ENCODE assay signal across 29 cellular contexts in genomic region chr5:68339921-68340321, GRCh38.
DNase-seq lines count a peak whose midpoint lies in the region; ATAC-seq, FAIRE-seq and TF ChIP-seq lines count a peak whose summit lies in the region.
"Had no signal": no experiment of that assay in that cellular context is flagged by ENCODE, and none has a peak within 500 bp of the region (broad histone marks: within the 10 kb centered on the region; RNA-seq: fewer than 3 reads in every experiment).

No MANE protein-coding gene starts in this region.

- no peak overlapping the region for H4K8ac ChIP-seq in mesenchymal stem cell (ENCODE audit: low read length)
- no peak overlapping the region for H4K8ac ChIP-seq in neuronal stem cell (ENCODE audit: low read depth, low read length)

- H3K23ac ChIP-seq in mesenchymal stem cell (ENCODE audit: low read length in 2 of 2) (no peak overlapping the region), neuronal stem cell (ENCODE audit: low read depth, low read length, poor library complexity) (no peak overlapping the region)

- H3K4me3 ChIP-seq in brain microvascular endothelial cell (ENCODE audit: low read depth, low read length), result no peak overlapping the region
- no peak overlapping the region for H3K4me3 ChIP-seq in mesenchymal stem cell (ENCODE audit: insufficient read depth in 1 of 2, low read depth in 1 of 2, low read length in 2 of 2)
- H3K4me3 ChIP-seq in left lung, result no peak overlapping the region
- no peak overlapping the region for H3K4me3 ChIP-seq in neuronal stem cell (ENCODE audit: low read length in 2 of 2)
- H3K4me3 ChIP-seq: adrenal gland, Peyer's patch, psoas muscle, suprapubic skin had no signal

- H3K4ac ChIP-seq in mesenchymal stem cell (ENCODE audit: low read depth in 1 of 2, low read length in 2 of 2), result no peak overlapping the region
- H3K4ac ChIP-seq in neuronal stem cell (ENCODE audit: low read length), result no peak overlapping the region

- H3K18ac ChIP-seq in mesenchymal stem cell (ENCODE audit: low read depth in 1 of 2, low read length in 2 of 2) (no peak overlapping the region), neuronal stem cell (ENCODE audit: low read length) (no peak overlapping the region)

- H3K9me3 Mint-ChIP-seq in HFFc6, result no peaks in the 10 kb centered on the region
- H3K9me3 Mint-ChIP-seq: activated CD4-positive, alpha-beta memory T cell treated with anti-CD3 and anti-CD28 coated beads, Interleukin-2, amount 10 ng/mL, durations not matched to agents 7 days and 5 days; CD8-positive, alpha-beta memory T cell; H9; naive B cell; stimulated activated naive B cell treated with anti-CD40 and anti-IgM and Interleukin-4, amounts not matched to agents 10 μg/mL and 1 μg/mL and 100 μg/mL, for 72 hours; T-helper 2 cell treated with Interferon-gamma antibody and Interleukin-4, amounts not matched to agents 5 μg/mL and 100 μg/mL, for 36 hours had no signal

- H3K4me1 Mint-ChIP-seq in HFFc6 (ENCODE audit: low read depth), result peaks cover 49% of the 10 kb centered on the region
- H3K4me1 Mint-ChIP-seq: naive B cell had no signal

- no peak overlapping the region for H3K27ac Mint-ChIP-seq in HFFc6
- H3K27ac Mint-ChIP-seq: activated CD4-positive, alpha-beta memory T cell treated with anti-CD3 and anti-CD28 coated beads, Interleukin-2, amount 10 ng/mL, durations not matched to agents 7 days and 5 days; H9; mesothelial cell of epicardium; naive B cell; stimulated activated naive B cell treated with anti-CD40 and anti-IgM and Interleukin-4, amounts not matched to agents 10 μg/mL and 1 μg/mL and 100 μg/mL, for 72 hours; T-helper 2 cell treated with Interferon-gamma antibody and Interleukin-4, amounts not matched to agents 5 μg/mL and 100 μg/mL, for 36 hours had no signal

- intact Hi-C loops in left lung (cut with DNase I), result no loop called here

- H3K27me3 Mint-ChIP-seq in HFFc6 (ENCODE audit: insufficient read depth), result peaks cover 3% of the 10 kb centered on the region
- H3K27me3 Mint-ChIP-seq: activated CD4-positive, alpha-beta memory T cell treated with anti-CD3 and anti-CD28 coated beads, Interleukin-2, amount 10 ng/mL, durations not matched to agents 7 days and 5 days had no signal

- in situ Hi-C loops in brain microvascular endothelial cell (cut with HindIII; ENCODE audit: low pct_ligation_motif_present, low sequenced_read_pairs), result no loop called here

- H3K9me3 ChIP-seq in mesenchymal stem cell (ENCODE audit: control insufficient read depth, low read length) (no peaks in the 10 kb centered on the region), left lung (no peaks in the 10 kb centered on the region), neuronal stem cell (replicated peaks in 1 of 2; ENCODE audit: control insufficient read depth in 2 of 2, insufficient read depth in 1 of 2, low read depth in 1 of 2, low read length in 2 of 2) (no peaks in the 10 kb centered on the region)
- H3K9me3 ChIP-seq: adrenal gland, Peyer's patch, psoas muscle, suprapubic skin had no signal

- DNase-seq in AG08395 (ENCODE audit: low spot score) (peak; percentile 28), HFFc6 (peak; percentile 35), brain microvascular endothelial cell (peak; percentile 44), mesenchymal stem cell (peak; percentile 37), left lung (no peak), D721Med (ENCODE audit: insufficient read length, low spot score) (no peak), neuronal stem cell (ENCODE audit: low spot score) (no peak)
- DNase-seq: activated CD4-positive, alpha-beta memory T cell treated with anti-CD3 and anti-CD28 coated beads, Interleukin-2, amount 10 ng/mL, durations not matched to agents 7 days and 5 days; activated CD8-positive, alpha-beta memory T cell treated with anti-CD3 and anti-CD28 coated beads, Interleukin-2, amount 50 U/mL, for 4 hours; activated naive CD4-positive, alpha-beta T cell treated with Interleukin-2 at 50 U/mL for 16 hours; adrenal gland; CD8-positive, alpha-beta memory T cell; effector CD4-positive, alpha-beta T cell; H9; islet precursor cell; naive B cell; NCI-H1694; NCI-H748 treated with DMSO at 0.1 percent for 48 hours; Peyer's patch; psoas muscle; stimulated activated naive B cell treated with anti-CD40 and anti-IgM and Interleukin-4, amounts not matched to agents 10 μg/mL and 1 μg/mL and 100 μg/mL, for 72 hours had no signal

- no peak overlapping the region for H2BK5ac ChIP-seq in mesenchymal stem cell (ENCODE audit: low read depth, low read length, poor library complexity, severe bottlenecking)
- H2BK5ac ChIP-seq in neuronal stem cell (ENCODE audit: low read length), result no peak overlapping the region

- ATAC-seq in HG03342 (IDR thresholded peaks at IDR 0.05; ENCODE audit: unreplicated experiment) (no peak), left lung (no peak)
- ATAC-seq: psoas muscle; stimulated activated naive B cell treated with anti-CD40 and anti-IgM and Interleukin-4, amounts not matched to agents 10 μg/mL and 1 μg/mL and 100 μg/mL, for 72 hours had no signal

- H3K79me1 ChIP-seq in mesenchymal stem cell (replicated peaks; ENCODE audit: low read length, poor library complexity, severe bottlenecking) (no peaks in the 10 kb centered on the region), neuronal stem cell (ENCODE audit: low read depth, low read length) (no peaks in the 10 kb centered on the region)

- WGBS in mesenchymal stem cell, result 45% methylated on average over 1 of the region's 1 CpG
- WGBS in neuronal stem cell (ENCODE audit: extremely low coverage in 2 of 2, insufficient read length in 2 of 2, insufficient replicate concordance in 1 of 2), 2 donors, result no CpG with 5 or more reads among the region's 1 CpG

- H3K36me3 ChIP-seq in brain microvascular endothelial cell (replicated peaks) (no peaks in the 10 kb centered on the region), mesenchymal stem cell (ENCODE audit: control insufficient read depth in 1 of 2, insufficient read depth in 2 of 2, low read depth in 1 of 2, low read length in 2 of 2) (no peaks in the 10 kb centered on the region), left lung (no peaks in the 10 kb centered on the region), neuronal stem cell (replicated peaks in 1 of 2; ENCODE audit: control insufficient read depth in 2 of 2, insufficient read depth in 2 of 2, low read length in 2 of 2) (no peaks in the 10 kb centered on the region)
- H3K36me3 ChIP-seq: adrenal gland, Peyer's patch, suprapubic skin had no signal

- H4K91ac ChIP-seq in mesenchymal stem cell (ENCODE audit: low read length) (no peak overlapping the region), neuronal stem cell (ENCODE audit: low read depth, low read length, poor library complexity) (no peak overlapping the region)

- H2BK15ac ChIP-seq in mesenchymal stem cell (ENCODE audit: low read depth, poor library complexity, severe bottlenecking) (no peak overlapping the region), neuronal stem cell (ENCODE audit: low read length) (no peak overlapping the region)

- H3K4me1 ChIP-seq in mesenchymal stem cell (ENCODE audit: control insufficient read depth, insufficient read depth, low read depth, low read length) (peaks cover 6% of the 10 kb centered on the region), left lung (peaks cover 4 to 9% of the 10 kb centered on the region in 2 donors), neuronal stem cell (ENCODE audit: control insufficient read depth in 2 of 2, insufficient read depth in 1 of 2, low read depth in 1 of 2, low read length in 2 of 2) (peaks cover 7 to 11% of the 10 kb centered on the region in 2 donors)

- no peaks in the 10 kb centered on the region for H3K36me3 Mint-ChIP-seq in HFFc6 (ENCODE audit: low read depth)
- H3K36me3 Mint-ChIP-seq: CD8-positive, alpha-beta memory T cell; mesothelial cell of epicardium; naive B cell; stimulated activated naive B cell treated with anti-CD40 and anti-IgM and Interleukin-4, amounts not matched to agents 10 μg/mL and 1 μg/mL and 100 μg/mL, for 72 hours had no signal

- H3K4me3 Mint-ChIP-seq in HFFc6, result no peak overlapping the region
- H3K4me3 Mint-ChIP-seq: activated CD4-positive, alpha-beta memory T cell treated with anti-CD3 and anti-CD28 coated beads, Interleukin-2, amount 10 ng/mL, durations not matched to agents 7 days and 5 days; CD8-positive, alpha-beta memory T cell; H9; mesothelial cell of epicardium; naive B cell; stimulated activated naive B cell treated with anti-CD40 and anti-IgM and Interleukin-4, amounts not matched to agents 10 μg/mL and 1 μg/mL and 100 μg/mL, for 72 hours; T-helper 2 cell treated with Interferon-gamma antibody and Interleukin-4, amounts not matched to agents 5 μg/mL and 100 μg/mL, for 36 hours had no signal

- H3K4me2 ChIP-seq in mesenchymal stem cell (ENCODE audit: low read length, poor library complexity, severe bottlenecking) (no peak overlapping the region), neuronal stem cell (ENCODE audit: insufficient read depth, low read length, poor library complexity, severe bottlenecking) (no peak overlapping the region)

- H3K9ac ChIP-seq in mesenchymal stem cell (ENCODE audit: low read length) (no peak overlapping the region), neuronal stem cell (ENCODE audit: low read depth, low read length, poor library complexity) (no peak overlapping the region)

- no peak overlapping the region for H3K14ac ChIP-seq in mesenchymal stem cell (ENCODE audit: low read length in 2 of 2)
- no peak overlapping the region for H3K14ac ChIP-seq in neuronal stem cell (ENCODE audit: low read length)

- no peak for FAIRE-seq in D721Med (lab: Jason Lieb, UNC)
- FAIRE-seq: A204.1, bronchial epithelial cell, colon had no signal

- H2BK120ac ChIP-seq in mesenchymal stem cell (ENCODE audit: low read depth, low read length) (no peak overlapping the region), neuronal stem cell (ENCODE audit: low read depth, low read length) (no peak overlapping the region)

- TF ChIP-seq CTCF in HFFc6 (IDR thresholded peaks at IDR 0.05), result no peak
- TF ChIP-seq CTCF in brain microvascular endothelial cell (IDR thresholded peaks at IDR 0.05; ENCODE audit: low read depth, low read length, missing control alignments), result no peak
- TF ChIP-seq CTCF in left lung (IDR thresholded peaks at IDR 0.05), result no peak
- no peak for TF ChIP-seq CTCF in D721Med (IDR thresholded peaks at IDR 0.05; ENCODE audit: insufficient read depth, missing control alignments)

- H2AK5ac ChIP-seq in mesenchymal stem cell (ENCODE audit: low read length, severe bottlenecking) (no peak overlapping the region), neuronal stem cell (ENCODE audit: low read depth, low read length) (no peak overlapping the region)

- H3K27me3 ChIP-seq in brain microvascular endothelial cell (replicated peaks) (no peaks in the 10 kb centered on the region), mesenchymal stem cell (ENCODE audit: control insufficient read depth in 1 of 2, insufficient read depth in 1 of 2, low read length in 2 of 2) (no peaks in the 10 kb centered on the region), left lung (no peaks in the 10 kb centered on the region), neuronal stem cell (ENCODE audit: control insufficient read depth in 3 of 3, insufficient read depth in 3 of 3, low read depth in 1 of 3, low read length in 3 of 3) (no peaks in the 10 kb centered on the region)
- H3K27me3 ChIP-seq: adrenal gland, Peyer's patch, suprapubic skin had no signal

- H2AFZ ChIP-seq in mesenchymal stem cell (ENCODE audit: low read depth, low read length) (no peak overlapping the region), neuronal stem cell (ENCODE audit: low read length) (no peak overlapping the region)

- no peak overlapping the region for H3K27ac ChIP-seq in brain microvascular endothelial cell
- H3K27ac ChIP-seq in mesenchymal stem cell (ENCODE audit: low read length, poor library complexity, severe bottlenecking), result no peak overlapping the region
- no peak overlapping the region for H3K27ac ChIP-seq in left lung
- no peak overlapping the region for H3K27ac ChIP-seq in neuronal stem cell (replicated peaks; ENCODE audit: low read length)
- H3K27ac ChIP-seq: adrenal gland, epithelial cell of prostate, Peyer's patch, psoas muscle, suprapubic skin had no signal

- H2BK12ac ChIP-seq in mesenchymal stem cell (ENCODE audit: low read length in 2 of 2) (no peak overlapping the region), neuronal stem cell (ENCODE audit: low read length) (no peak overlapping the region)

Comparison
In these comparisons a context has a peak if more than half of its experiments do, and no peak if none do; other contexts are left out.
1. DNase-seq: peak in AG08395 (single experiment), HFFc6 (single experiment), brain microvascular endothelial cell (single experiment) and mesenchymal stem cell (single experiment); none in left lung (0 of 2), D721Med (single experiment) and neuronal stem cell (single experiment).